ENCODE assay signal across 14 cellular contexts in genomic region chr1:3907621-3908165, GRCh38.
"Had no signal": no experiment of that assay in that cellular context is flagged by ENCODE, and none has a peak within 500 bp of the region (broad histone marks: within the 10 kb centered on the region; RNA-seq: fewer than 3 reads in every experiment).

No MANE protein-coding gene starts in this region.

- H3K4me3 ChIP-seq: gastrocnemius medialis, upper lobe of left lung had no signal

- ATAC-seq: activated CD8-positive, alpha-beta T cell treated with anti-CD3 and anti-CD28 coated beads, Interleukin-2, amount 10 ng/mL, durations not matched to agents 7 days and 5 days; gastrocnemius medialis; left cardiac atrium had no signal

- FAIRE-seq: TTC549 had no signal

- H3K36me3 ChIP-seq: gastrocnemius medialis, upper lobe of left lung had no signal

- DNase-seq: activated CD4-positive, alpha-beta T cell treated with anti-CD3 and anti-CD28 coated beads for 1 hour; activated CD4-positive, alpha-beta T cell treated with anti-CD3 and anti-CD28 coated beads, Interleukin-2, amount 50 U/mL, for 1 hour; activated CD8-positive, alpha-beta T cell treated with anti-CD3 and anti-CD28 coated beads, Interleukin-2, amount 10 ng/mL, durations not matched to agents 7 days and 5 days; activated gamma-delta T cell; activated naive CD4-positive, alpha-beta T cell treated with anti-CD3 and anti-CD28 coated beads, Interleukin-2, amount 50 U/mL, for 16 hours; anterior cingulate cortex; effector CD8-positive, alpha-beta T cell; gastrocnemius medialis; left cardiac atrium; retina; stimulated activated naive CD4-positive, alpha-beta T cell treated with Interleukin-2 at 50 U/mL for 16 hours; T-helper 1 cell had no signal

- H3K27ac ChIP-seq: gastrocnemius medialis, upper lobe of left lung had no signal

- H3K9me3 ChIP-seq: gastrocnemius medialis, upper lobe of left lung had no signal
